ENCODE assay signal across 30 cellular contexts in genomic region chr2:189648846-189649529, GRCh38. TPM values are rescaled to one million over a fixed set of nuclear protein-coding genes. Genes with fewer than 3 reads are reported as not detected.
DNase-seq lines count a peak whose midpoint lies in the region; ATAC-seq, FAIRE-seq and TF ChIP-seq lines count a peak whose summit lies in the region.
"Had no signal": no experiment of that assay in that cellular context is flagged by ENCODE, and none has a peak within 500 bp of the region (broad histone marks: within the 10 kb centered on the region; RNA-seq: fewer than 3 reads in every experiment).

No MANE protein-coding gene starts in this region.

- DNase-seq in AG08396 (ENCODE audit: low spot score) (peak; percentile 30), GM23248 (peak; percentile 58), astrocyte (ENCODE audit: low read depth) (peak; percentile 52), hepatocyte (ENCODE audit: low spot score) (no peak), esophagus squamous epithelium (lab: John Stamatoyannopoulos, UW) (no peak), Ammon's horn (ENCODE audit: low spot score) (no peak)
- DNase-seq in natural killer cell treated with Interleukin-12 subunit alpha and Interleukin-12 subunit beta and Interleukin-15 and Interleukin-18, amount 100 ng/mL, for 72 hours (ENCODE audit: low spot score), result no peak
- DNase-seq: activated CD4-positive, alpha-beta T cell treated with anti-CD3 and anti-CD28 coated beads for 48 hours; activated naive CD4-positive, alpha-beta T cell; activated T-cell treated with anti-CD3 and anti-CD28 coated beads, Interleukin-2, amount 50 U/mL, for 48 hours; amygdala; CD4-positive, alpha-beta memory T cell; DMS 273 treated with DMSO at 0.1 percent for 48 hours; hippocampal formation; immature natural killer cell; KG1; left lung; midbrain; naive thymus-derived CD8-positive, alpha-beta T cell; NCI-H1694; NCI-H526 treated with DMSO at 0.1 percent for 48 hours; stimulated activated naive CD8-positive, alpha-beta T cell treated with anti-CD3 and anti-CD28 coated beads, Interleukin-15, Interleukin-2, amounts not matched to agents 100 U/mL and 50 U/mL, for 24 hours; T-helper 2 cell had no signal

- H3K9me2 ChIP-seq in GM23248 (ENCODE audit: insufficient read depth) (no peaks in the 10 kb centered on the region), hepatocyte (replicated peaks; ENCODE audit: insufficient read depth) (no peaks in the 10 kb centered on the region)

- no peaks in the 10 kb centered on the region for H3K79me2 ChIP-seq in GM23248 (ENCODE audit: insufficient read depth)
- no peaks in the 10 kb centered on the region for H3K79me2 ChIP-seq in astrocyte (ENCODE audit: insufficient read depth, low read length)
- H3K79me2 ChIP-seq in hepatocyte, result no peaks in the 10 kb centered on the region

- TF ChIP-seq CTCF in astrocyte (IDR thresholded peaks at IDR 0.05; ENCODE audit: insufficient read depth, low read depth, low read length) (no peak), hepatocyte (IDR thresholded peaks at IDR 0.05; ENCODE audit: poor library complexity) (no peak), esophagus squamous epithelium (IDR thresholded peaks at IDR 0.05) (no peak)

- H3K4me1 ChIP-seq in GM23248 (ENCODE audit: insufficient read depth) (peaks cover 13% of the 10 kb centered on the region), astrocyte (ENCODE audit: insufficient read depth, low read length) (no peaks in the 10 kb centered on the region), hepatocyte (ENCODE audit: insufficient read depth) (no peaks in the 10 kb centered on the region), esophagus squamous epithelium (peaks cover 0 to 3% (median 0%) of the 10 kb centered on the region in 3 donors)
- H3K4me1 ChIP-seq: left lung, right atrium auricular region had no signal

- H2AFZ ChIP-seq in GM23248, result no peak overlapping the region
- H2AFZ ChIP-seq in astrocyte (ENCODE audit: low read depth, low read length), result no peak overlapping the region
- H2AFZ ChIP-seq in hepatocyte, result no peak overlapping the region
- H2AFZ ChIP-seq: GM23338 had no signal

- H3K36me3 ChIP-seq in GM23248 (ENCODE audit: low read depth) (no peaks in the 10 kb centered on the region), astrocyte (ENCODE audit: insufficient read depth, low read length) (no peaks in the 10 kb centered on the region), hepatocyte (replicated peaks; ENCODE audit: insufficient read depth, low read depth) (no peaks in the 10 kb centered on the region), esophagus squamous epithelium (no peaks in the 10 kb centered on the region)
- H3K36me3 ChIP-seq: left lung, right atrium auricular region, thoracic aorta had no signal

- H3K27ac Mint-ChIP-seq in astrocyte (ENCODE audit: unreplicated experiment), result no peak overlapping the region
- H3K27ac Mint-ChIP-seq in natural killer cell treated with Interleukin-12 subunit alpha and Interleukin-12 subunit beta and Interleukin-15 and Interleukin-18, amount 100 ng/mL, for 72 hours, result no peak overlapping the region
- H3K27ac Mint-ChIP-seq: CD4-positive, alpha-beta memory T cell; dendritic cell treated with granulocyte-macrophage colony-stimulating factor and Interleukin-4, amounts not matched to agents 40 ng/mL and 50 ng/mL, for 4 days; GM23338; immature natural killer cell; naive thymus-derived CD8-positive, alpha-beta T cell had no signal

- H3K4me3 ChIP-seq in GM23248, result no peak overlapping the region
- no peak overlapping the region for H3K4me3 ChIP-seq in astrocyte (ENCODE audit: insufficient read depth, low read depth, low read length)
- H3K4me3 ChIP-seq in hepatocyte, result no peak overlapping the region
- no peak overlapping the region for H3K4me3 ChIP-seq in esophagus squamous epithelium
- H3K4me3 ChIP-seq: GM23338, left lung, right atrium auricular region, thoracic aorta had no signal

- H3F3A ChIP-seq in GM23248 (ENCODE audit: insufficient read depth), result peaks cover 16% of the 10 kb centered on the region

- H3K36me3 Mint-ChIP-seq in astrocyte (ENCODE audit: low read depth, unreplicated experiment), result no peaks in the 10 kb centered on the region
- H3K36me3 Mint-ChIP-seq in natural killer cell treated with Interleukin-12 subunit alpha and Interleukin-12 subunit beta and Interleukin-15 and Interleukin-18, amount 100 ng/mL, for 72 hours, result peaks cover 5% of the 10 kb centered on the region

- H3K4me2 ChIP-seq in GM23248 (ENCODE audit: unreplicated experiment) (no peak overlapping the region), astrocyte (ENCODE audit: low read length) (no peak overlapping the region), hepatocyte (no peak overlapping the region)
- H3K4me2 ChIP-seq: GM23338 had no signal

- no peak for ATAC-seq in natural killer cell treated with Interleukin-12 subunit alpha and Interleukin-12 subunit beta and Interleukin-15 and Interleukin-18, amount 100 ng/mL, for 72 hours
- no peak for ATAC-seq in GM18907 (IDR thresholded peaks at IDR 0.05; ENCODE audit: unreplicated experiment)
- ATAC-seq: GM23338; left lung; naive thymus-derived CD8-positive, alpha-beta T cell; stimulated activated naive CD8-positive, alpha-beta T cell treated with anti-CD3 and anti-CD28 coated beads, Interleukin-15, Interleukin-2, amounts not matched to agents 100 U/mL and 50 U/mL, for 24 hours had no signal

- H3K9me3 Mint-ChIP-seq in astrocyte (ENCODE audit: unreplicated experiment), result peaks cover 15% of the 10 kb centered on the region
- peaks cover 2% of the 10 kb centered on the region for H3K9me3 Mint-ChIP-seq in natural killer cell treated with Interleukin-12 subunit alpha and Interleukin-12 subunit beta and Interleukin-15 and Interleukin-18, amount 100 ng/mL, for 72 hours
- H3K9me3 Mint-ChIP-seq: immature natural killer cell had no signal

- no peak for FAIRE-seq in astrocyte (lab: Jason Lieb, UNC)
- FAIRE-seq: frontal cortex, RCC 7860 had no signal

- TF ChIP-seq POLR2A in esophagus squamous epithelium (IDR thresholded peaks at IDR 0.05), result no peak

- no peaks in the 10 kb centered on the region for H3K27me3 Mint-ChIP-seq in astrocyte (ENCODE audit: low read depth, unreplicated experiment)
- H3K27me3 Mint-ChIP-seq in natural killer cell treated with Interleukin-12 subunit alpha and Interleukin-12 subunit beta and Interleukin-15 and Interleukin-18, amount 100 ng/mL, for 72 hours, result no peaks in the 10 kb centered on the region
- H3K27me3 Mint-ChIP-seq: CD4-positive, alpha-beta memory T cell; dendritic cell treated with granulocyte-macrophage colony-stimulating factor and Interleukin-4, amounts not matched to agents 40 ng/mL and 50 ng/mL, for 4 days; naive thymus-derived CD8-positive, alpha-beta T cell had no signal

- peaks cover 6% of the 10 kb centered on the region for H3K4me1 Mint-ChIP-seq in astrocyte (ENCODE audit: low read depth, unreplicated experiment)
- no peaks in the 10 kb centered on the region for H3K4me1 Mint-ChIP-seq in natural killer cell treated with Interleukin-12 subunit alpha and Interleukin-12 subunit beta and Interleukin-15 and Interleukin-18, amount 100 ng/mL, for 72 hours (ENCODE audit: low read depth in 2 of 2)
- H3K4me1 Mint-ChIP-seq: GM23338, immature natural killer cell had no signal

- H3K27ac ChIP-seq in GM23248 (peak overlapping the region; percentile 22; the same call in 1 of the 2 replicates), astrocyte (ENCODE audit: low read depth, low read length) (no peak overlapping the region), hepatocyte (peak overlapping the region; percentile 13), esophagus squamous epithelium (no peak overlapping the region)
- H3K27ac ChIP-seq: left lung, right atrium auricular region, thoracic aorta had no signal

- H3K9me3 ChIP-seq in GM23248 (ENCODE audit: low read depth), result no peaks in the 10 kb centered on the region
- H3K9me3 ChIP-seq in astrocyte (ENCODE audit: insufficient read depth, low read depth, low read length), result no peaks in the 10 kb centered on the region
- no peaks in the 10 kb centered on the region for H3K9me3 ChIP-seq in hepatocyte (ENCODE audit: low read depth)
- no peaks in the 10 kb centered on the region for H3K9me3 ChIP-seq in esophagus squamous epithelium
- H3K9me3 ChIP-seq: right atrium auricular region, thoracic aorta had no signal

- 52 to 58% methylated on average over 1 of the region's 1 CpG for WGBS in GM23248 (ENCODE audit: low coverage in 1 of 2, low lambda C conversion rate in 2 of 2, missing lambda C conversion rate in 2 of 2), 2 experiments
- WGBS in hepatocyte (ENCODE audit: low lambda C conversion rate, missing lambda C conversion rate), result 52% methylated on average over 1 of the region's 1 CpG
- WGBS in esophagus squamous epithelium, 2 donors, result 23 to 54% methylated on average over 1 of the region's 1 CpG

- intact Hi-C loops in esophagus squamous epithelium (cut with DNase I), result no loop called here

- H3K4me3 Mint-ChIP-seq in astrocyte (ENCODE audit: unreplicated experiment), result no peak overlapping the region
- no peak overlapping the region for H3K4me3 Mint-ChIP-seq in natural killer cell treated with Interleukin-12 subunit alpha and Interleukin-12 subunit beta and Interleukin-15 and Interleukin-18, amount 100 ng/mL, for 72 hours
- H3K4me3 Mint-ChIP-seq: CD4-positive, alpha-beta memory T cell; dendritic cell treated with granulocyte-macrophage colony-stimulating factor and Interleukin-4, amounts not matched to agents 40 ng/mL and 50 ng/mL, for 4 days; GM23338; immature natural killer cell; naive thymus-derived CD8-positive, alpha-beta T cell had no signal

- no peak overlapping the region for H3K9ac ChIP-seq in GM23248
- H3K9ac ChIP-seq in astrocyte (ENCODE audit: low read length), result no peak overlapping the region

- in situ Hi-C loops in GM23248 (cut with MboI), result no loop called here

- H3K27me3 ChIP-seq in GM23248 (replicated peaks; ENCODE audit: insufficient read depth), result no peaks in the 10 kb centered on the region
- H3K27me3 ChIP-seq in astrocyte (ENCODE audit: insufficient read depth, low read length), result no peaks in the 10 kb centered on the region
- no peaks in the 10 kb centered on the region for H3K27me3 ChIP-seq in hepatocyte
- no peaks in the 10 kb centered on the region for H3K27me3 ChIP-seq in esophagus squamous epithelium
- H3K27me3 ChIP-seq: left lung, right atrium auricular region had no signal

- H4K20me1 ChIP-seq in GM23248 (ENCODE audit: insufficient read depth), result no peaks in the 10 kb centered on the region
- H4K20me1 ChIP-seq in astrocyte (ENCODE audit: insufficient read depth, low read length), result no peaks in the 10 kb centered on the region
- no peaks in the 10 kb centered on the region for H4K20me1 ChIP-seq in hepatocyte (ENCODE audit: insufficient read depth, poor library complexity, severe bottlenecking)

RNA-seq across cellular contexts. Expression of gene ASNSD1, which starts 12.3 kb away (rescaled TPM):
- total RNA-seq in GM23248 (2014; rRNA removed; shearing (Covaris generic)), result 63.4 and 67.7 TPM in 2 replicates
- polyA plus RNA-seq in GM23248 (2016; fragmentation: Nextera tagmentation; extraction: Ambion mirVana), result 54.4 and 61.7 TPM in 2 replicates
- total RNA-seq in astrocyte, result 31.7 and 32.8 TPM in 2 replicates
- total RNA-seq in hepatocyte, result 64.7 and 66.9 TPM in 2 replicates
- 38.4 and 41.0 TPM in 2 replicates for polyA plus RNA-seq in hepatocyte
- total RNA-seq in natural killer cell treated with Interleukin-12 subunit alpha and Interleukin-12 subunit beta and Interleukin-15 and Interleukin-18, amount 100 ng/mL, for 72 hours, result 10 to 100 TPM; 36.1 to 51.9 TPM
- 10 to 100 TPM; 32.4 to 72.0 (median 38.0) TPM for total RNA-seq in esophagus squamous epithelium

RNA-seq across cellular contexts. Expression of gene ANKAR, which starts 25.5 kb away (rescaled TPM):
- total RNA-seq in GM23248 (2014; rRNA removed; shearing (Covaris generic)), result 2.3 and 3.4 TPM in 2 replicates
- polyA plus RNA-seq in GM23248 (2016; fragmentation: Nextera tagmentation; extraction: Ambion mirVana), result 3.1 and 3.8 TPM in 2 replicates
- 3.1 and 3.6 TPM in 2 replicates for total RNA-seq in astrocyte
- total RNA-seq in hepatocyte, result 3.1 and 4.0 TPM in 2 replicates
- polyA plus RNA-seq in hepatocyte, result 4.6 and 5.3 TPM in 2 replicates
- total RNA-seq in natural killer cell treated with Interleukin-12 subunit alpha and Interleukin-12 subunit beta and Interleukin-15 and Interleukin-18, amount 100 ng/mL, for 72 hours, result 1 to 10 TPM; 4.4 to 7.7 TPM
- total RNA-seq in esophagus squamous epithelium, result 10 to 100 TPM in 1 of 4 donors, 1 to 10 TPM in 3; 1.4 to 10.7 (median 1.9) TPM

Comparison
In these comparisons a context has a peak if more than half of its experiments do, and no peak if none do; other contexts are left out.
1. DNase-seq: peak in AG08396 (single experiment), GM23248 (single experiment) and astrocyte (single experiment); none in hepatocyte (single experiment), natural killer cell treated with Interleukin-12 subunit alpha and Interleukin-12 subunit beta and Interleukin-15 and Interleukin-18, amount 100 ng/mL, for 72 hours (single experiment), esophagus squamous epithelium (single experiment) and Ammon's horn (single experiment).
2. H3K27ac ChIP-seq: peak in GM23248 (single experiment) and hepatocyte (single experiment); none in astrocyte (single experiment) and esophagus squamous epithelium (0 of 4).